Comparison of ENCODE assay signal across 19 cellular contexts in genomic region chr4:123520376-123520775, GRCh38.
DNase-seq lines count a peak whose midpoint lies in the region; ATAC-seq and TF ChIP-seq lines count a peak whose summit lies in the region.
"Had no signal": no experiment of that assay in that cellular context is flagged by ENCODE, and none has a peak within 500 bp of the region (broad histone marks: within the 10 kb centered on the region; RNA-seq: fewer than 3 reads in every experiment).

No MANE protein-coding gene starts in this region.

- peak; percentile 60 for ATAC-seq in GM18870 (IDR thresholded peaks at IDR 0.05; ENCODE audit: unreplicated experiment)
- peak; percentile 51 for ATAC-seq in GM21619 (IDR thresholded peaks at IDR 0.05; ENCODE audit: unreplicated experiment)
- peak; percentile 66 for ATAC-seq in HG03175 (IDR thresholded peaks at IDR 0.05; ENCODE audit: unreplicated experiment)
- ATAC-seq in GM21423 (IDR thresholded peaks at IDR 0.05; ENCODE audit: unreplicated experiment), result no peak
- ATAC-seq: SK-N-SH treated with all-trans-retinoic acid at 6 μM for 48 hours had no signal

- H3K27me3 Mint-ChIP-seq in nephron (ENCODE audit: low read depth) (no peaks in the 10 kb centered on the region), osteocyte (ENCODE audit: unreplicated experiment) (no peaks in the 10 kb centered on the region)

- no peak for TF ChIP-seq CTCF in nephron (IDR thresholded peaks at IDR 0.05; ENCODE audit: unreplicated experiment in 3 of 3)
- no peak for TF ChIP-seq CTCF in osteocyte (IDR thresholded peaks at IDR 0.05)

- H3K36me3 Mint-ChIP-seq in nephron (ENCODE audit: low read depth), result no peaks in the 10 kb centered on the region
- no peaks in the 10 kb centered on the region for H3K36me3 Mint-ChIP-seq in osteocyte (ENCODE audit: unreplicated experiment)
- H3K36me3 Mint-ChIP-seq: CD4-positive, CD25-positive, alpha-beta regulatory T cell had no signal

- H3K4me3 Mint-ChIP-seq in nephron, result no peak overlapping the region
- no peak overlapping the region for H3K4me3 Mint-ChIP-seq in osteocyte (ENCODE audit: unreplicated experiment)
- H3K4me3 Mint-ChIP-seq: CD4-positive, CD25-positive, alpha-beta regulatory T cell had no signal

- H3K27ac Mint-ChIP-seq in nephron (peak overlapping the region; percentile 7 to 36 (median 31)), osteocyte (ENCODE audit: unreplicated experiment) (no peak overlapping the region)
- H3K27ac Mint-ChIP-seq: CD4-positive, CD25-positive, alpha-beta regulatory T cell had no signal

- no peak for DNase-seq in NCI-H510A (lab: John Stamatoyannopoulos, UW)
- DNase-seq in osteocyte (ENCODE audit: extremely low spot score, unreplicated experiment), result no peak
- DNase-seq: CD4-positive, CD25-positive, alpha-beta regulatory T cell; COR-L47; IMR-90; NCI-H1105; NCI-H146; NCI-H2029; NCI-H2171 treated with DMSO at 0.1 percent for 48 hours; NCI-H446 treated with DMSO at 0.1 percent for 48 hours; NCI-H748 treated with DMSO at 0.1 percent for 48 hours; NK-92 treated with Interleukin-12 subunit alpha and Interleukin-12 subunit beta, amount 100 ng/mL, for 24 hours; Peyer's patch had no signal

- peaks cover 37% of the 10 kb centered on the region for H3K4me1 Mint-ChIP-seq in nephron
- peaks cover 9% of the 10 kb centered on the region for H3K4me1 Mint-ChIP-seq in osteocyte (ENCODE audit: unreplicated experiment)
- H3K4me1 Mint-ChIP-seq: CD4-positive, CD25-positive, alpha-beta regulatory T cell had no signal

- H3K9me3 Mint-ChIP-seq in nephron (no peaks in the 10 kb centered on the region), osteocyte (ENCODE audit: unreplicated experiment) (no peaks in the 10 kb centered on the region)
- H3K9me3 Mint-ChIP-seq: CD4-positive, CD25-positive, alpha-beta regulatory T cell had no signal
